Comparison of ENCODE assay signal across 10 cellular contexts in the genomic region with DNA sequence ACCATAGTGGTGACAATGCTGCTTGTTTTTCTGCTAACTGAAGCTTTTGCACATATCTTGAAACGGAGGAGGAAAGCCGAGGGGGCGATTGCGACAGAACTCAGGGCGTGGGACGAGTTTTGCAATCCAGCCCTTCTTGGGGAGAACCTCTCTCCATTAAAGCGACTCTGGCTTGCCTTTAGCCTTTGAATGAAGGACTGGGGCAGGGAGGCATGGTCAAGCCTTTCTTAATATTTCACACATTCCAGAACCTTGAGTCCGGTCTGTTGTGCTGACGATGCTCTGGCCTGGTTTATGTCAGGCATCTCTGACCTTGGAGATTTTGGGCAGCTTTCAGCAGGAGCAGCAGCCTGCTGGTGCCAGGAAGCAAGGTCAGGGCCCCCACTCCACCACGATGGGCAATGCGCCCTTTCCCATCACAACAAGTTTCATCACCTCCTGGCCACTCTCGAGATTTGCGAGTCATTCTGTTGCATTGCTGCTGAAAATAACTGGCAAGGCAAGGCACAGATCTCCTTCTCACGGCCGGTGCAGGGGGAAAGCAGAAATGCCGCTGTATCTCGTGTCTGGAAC. TPM values are rescaled to one million over a fixed set of nuclear protein-coding genes. Genes with fewer than 3 reads are reported as not detected.
DNase-seq lines count a peak whose midpoint lies in the region; FAIRE-seq and TF ChIP-seq lines count a peak whose summit lies in the region.
"Had no signal": no experiment of that assay in that cellular context is flagged by ENCODE, and none has a peak within 500 bp of the region (broad histone marks: within the 10 kb centered on the region; RNA-seq: fewer than 3 reads in every experiment).

No MANE protein-coding gene starts in this region.

- TF ChIP-seq POLR2A in GM12892 (IDR thresholded peaks at IDR 0.05; ENCODE audit: low read depth, low read length): no peak

- no peak overlapping the region for H2AFZ ChIP-seq in fibroblast of lung (ENCODE audit: low read length)

- no peaks in the 10 kb centered on the region for H3K9me3 ChIP-seq in fibroblast of lung (ENCODE audit: control insufficient read depth, insufficient read depth, low read depth, low read length)

- peak; percentile 48 for DNase-seq in LHCN-M2 (ENCODE audit: low read depth)
- peak; percentile 39 to 99 for DNase-seq in fibroblast of lung (ENCODE audit: low read depth in 2 of 2)
- DNase-seq in mucosa of gallbladder (ENCODE audit: low spot score): peak; percentile 74
- DNase-seq in urothelium cell line (ENCODE audit: low spot score): no peak
- no peak for DNase-seq in G401 (ENCODE audit: low spot score)
- DNase-seq in GM12892 (ENCODE audit: insufficient read length): no peak
- DNase-seq in dorsolateral prefrontal cortex: no peak
- no peak for DNase-seq in HTR-8/SVneo (ENCODE audit: insufficient read length, low spot score)
- DNase-seq: activated T-cell treated with anti-CD3 and anti-CD28 coated beads for 4 hours; effector memory CD4-positive, alpha-beta T cell had no signal

- intact Hi-C loops in dorsolateral prefrontal cortex (cut with DNase I): no loop called here

- TF ChIP-seq CTCF in fibroblast of lung (conservative IDR thresholded peaks at IDR 0.05 in 1 of 2, IDR thresholded peaks at IDR 0.05 in 1 of 2; ENCODE audit: low read depth in 1 of 2, low read length in 2 of 2): no peak
- TF ChIP-seq CTCF in dorsolateral prefrontal cortex (IDR thresholded peaks at IDR 0.05 in 54 of 56, conservative IDR thresholded peaks at IDR 0.05 in 2 of 56; ENCODE audit: low read depth in 1 of 56, partially characterized antibody in 56 of 56): no peak

- no peak overlapping the region for H3K9ac ChIP-seq in fibroblast of lung (ENCODE audit: insufficient read depth, low read length)

- no peaks in the 10 kb centered on the region for H3K36me3 ChIP-seq in fibroblast of lung (ENCODE audit: control insufficient read depth, insufficient read depth, low read length)

- H3K27ac ChIP-seq in fibroblast of lung (ENCODE audit: insufficient read depth, low read length) (peak overlapping the region; percentile 53), dorsolateral prefrontal cortex (peak overlapping the region in 2 of 59 donors; percentile 15 to 29)

- H4K20me1 ChIP-seq in fibroblast of lung (ENCODE audit: control insufficient read depth, extremely low read depth, insufficient read depth, low read length): no peaks in the 10 kb centered on the region

- H3K4me1 ChIP-seq in fibroblast of lung (ENCODE audit: control insufficient read depth, extremely low read depth, insufficient read depth, low read length): peaks cover 9% of the 10 kb centered on the region

- H3K4me3 ChIP-seq in fibroblast of lung (replicated peaks in 1 of 4; ENCODE audit: control extremely low read depth in 1 of 4, insufficient read depth in 1 of 4, low read depth in 3 of 4, low read length in 4 of 4) (no peak overlapping the region), dorsolateral prefrontal cortex (no peak overlapping the region)

- in situ Hi-C loops in G401 (cut with HindIII; ENCODE audit: low sequenced_read_pairs): no loop called here

- no peaks in the 10 kb centered on the region for H3K79me2 ChIP-seq in fibroblast of lung (ENCODE audit: control insufficient read depth, insufficient read depth, low read length)

- H3K4me2 ChIP-seq in fibroblast of lung (ENCODE audit: extremely low read depth, insufficient read depth, low read length): peak overlapping the region; percentile 64

- FAIRE-seq in urothelium cell line (lab: Jason Lieb, UNC) (peak; percentile 56), GM12892 (lab: Jason Lieb, UNC) (no peak), HTR-8/SVneo (lab: Jason Lieb, UNC) (no peak)

- H3K27me3 ChIP-seq in fibroblast of lung (ENCODE audit: control insufficient read depth, insufficient read depth, low read length): no peaks in the 10 kb centered on the region
- H3K27me3 ChIP-seq in dorsolateral prefrontal cortex: peaks cover 0 to 10% (median 0%) of the 10 kb centered on the region in 45 donors

RNA-seq across cellular contexts. Expression of gene EMILIN2, which starts 10.8 kb away (rescaled TPM):
- total RNA-seq in LHCN-M2 (2014; rRNA removed): 0.75 and 1.2 TPM in 2 replicates
- 1.2 TPM for polyA plus RNA-seq in LHCN-M2 (2012)
- 11.1 and 18.0 TPM in 2 replicates for total RNA-seq in fibroblast of lung
- polyA plus RNA-seq in fibroblast of lung: 4.1 and 8.7 TPM in 2 replicates
- polyA plus RNA-seq in fibroblast of lung (2012): 6.3 and 12.1 TPM in 2 replicates
- 3.1 and 10.2 TPM in 2 replicates for polyA minus RNA-seq in fibroblast of lung (ENCODE audit: low replicate concordance)
- total RNA-seq in mucosa of gallbladder: 15.4 TPM
- 0.06 and 0.07 TPM in 2 replicates for total RNA-seq in G401 (2014; rRNA removed; shearing (Covaris generic))
- 3.8 TPM for polyA plus RNA-seq in GM12892 (2012; ENCODE audit: missing spikeins)
- total RNA-seq in dorsolateral prefrontal cortex: 1 to 10 TPM; 1.2 to 9.5 (median 2.9) TPM

Comparison
In these comparisons a context has a peak if more than half of its experiments do, and no peak if none do; other contexts are left out.
1. DNase-seq: peak in LHCN-M2 (single experiment), fibroblast of lung (2 of 2) and mucosa of gallbladder (single experiment); none in urothelium cell line (single experiment), G401 (single experiment), GM12892 (single experiment), dorsolateral prefrontal cortex (0 of 10) and HTR-8/SVneo (single experiment).